ENCODE assay signal across 15 cellular contexts in the genomic region with DNA sequence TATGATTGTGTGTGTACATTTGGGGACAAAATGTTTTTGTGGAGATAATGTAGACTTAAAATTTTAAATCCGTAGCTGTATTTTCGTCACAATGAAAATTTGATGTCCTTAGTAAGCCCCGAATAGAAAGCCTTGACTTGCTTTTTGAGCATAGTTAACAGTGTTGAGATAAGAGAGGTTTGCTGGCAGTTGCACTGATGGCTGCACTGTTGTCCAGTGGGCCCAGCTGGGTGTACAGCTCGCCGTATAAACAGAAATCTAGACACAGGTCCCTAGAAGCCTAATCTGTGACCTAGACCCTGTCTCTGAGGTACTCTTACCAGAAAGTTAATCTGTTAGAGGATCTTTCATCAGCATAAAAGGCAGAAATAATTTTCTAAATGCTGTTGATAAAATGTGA.
DNase-seq lines count a peak whose midpoint lies in the region; ATAC-seq and TF ChIP-seq lines count a peak whose summit lies in the region.
"Had no signal": no experiment of that assay in that cellular context is flagged by ENCODE, and none has a peak within 500 bp of the region (broad histone marks: within the 10 kb centered on the region; RNA-seq: fewer than 3 reads in every experiment).

No MANE protein-coding gene starts in this region.

- H2AFZ ChIP-seq in GM23248 = no peak overlapping the region

- DNase-seq in heart left ventricle (no peak), neural crest cell (ENCODE audit: low read depth, low spot score) (no peak), GM23248 (no peak)
- DNase-seq in natural killer cell treated with Interleukin-12 subunit alpha and Interleukin-12 subunit beta and Interleukin-15 and Interleukin-18, amount 100 ng/mL, for 72 hours (ENCODE audit: low spot score) = no peak
- no peak for DNase-seq in naive thymus-derived CD8-positive, alpha-beta T cell
- DNase-seq: GOT3, KG1, MG63, NCI-H1092 treated with DMSO at 0.1 percent for 48 hours, NCI-H1694, NCI-H69, SHP77 had no signal

- no peak overlapping the region for H3K9ac ChIP-seq in GM23248

- H3K9me3 ChIP-seq in DOHH2 (ENCODE audit: control insufficient read depth, insufficient read depth, low read length) = peaks cover 5% of the 10 kb centered on the region; the same call in 1 of the 2 replicates
- H3K9me3 ChIP-seq in heart left ventricle = peaks cover 0 to 13% (median 0%) of the 10 kb centered on the region in 12 donors
- H3K9me3 ChIP-seq in GM23248 (ENCODE audit: low read depth) = no peaks in the 10 kb centered on the region
- H3K9me3 ChIP-seq: MG63 had no signal

- H3K4me1 ChIP-seq in DOHH2 (ENCODE audit: control insufficient read depth, low read length) (peaks cover 94% of the 10 kb centered on the region), heart left ventricle (peaks cover 0 to 52% (median 22%) of the 10 kb centered on the region in 12 donors), GM23248 (ENCODE audit: insufficient read depth) (no peaks in the 10 kb centered on the region)

- H3K9me3 Mint-ChIP-seq in neural crest cell = peaks cover 9% of the 10 kb centered on the region
- peaks cover 3% of the 10 kb centered on the region for H3K9me3 Mint-ChIP-seq in natural killer cell treated with Interleukin-12 subunit alpha and Interleukin-12 subunit beta and Interleukin-15 and Interleukin-18, amount 100 ng/mL, for 72 hours
- peaks cover 0 to 2% (median 0%) of the 10 kb centered on the region in 9 donors for H3K9me3 Mint-ChIP-seq in naive thymus-derived CD8-positive, alpha-beta T cell

- H3K27ac ChIP-seq in DOHH2 (ENCODE audit: low read depth, low read length) = peak overlapping the region; percentile 96
- H3K27ac ChIP-seq in VCaP = peak overlapping the region; percentile 76
- peak overlapping the region; percentile 5 to 94 (median 78) for H3K27ac ChIP-seq in heart left ventricle
- H3K27ac ChIP-seq in GM23248 = no peak overlapping the region

- intact Hi-C loops in heart left ventricle (cut with DNase I) = loop anchor here in 1 of 10 donors (2.0 kb wide), 1 partner anchor 67 kb away; no protein-coding TSS in a partner anchor

- in situ Hi-C loops in GM23248 (cut with MboI) = no loop called here

- peak overlapping the region; percentile 62 for H3K27ac Mint-ChIP-seq in neural crest cell (ENCODE audit: unreplicated experiment)
- H3K27ac Mint-ChIP-seq in natural killer cell treated with Interleukin-12 subunit alpha and Interleukin-12 subunit beta and Interleukin-15 and Interleukin-18, amount 100 ng/mL, for 72 hours = no peak overlapping the region
- H3K27ac Mint-ChIP-seq in naive thymus-derived CD8-positive, alpha-beta T cell = peak overlapping the region in 1 of 10 donors; percentile 17

- peaks cover 30% of the 10 kb centered on the region for H3K4me1 Mint-ChIP-seq in neural crest cell
- H3K4me1 Mint-ChIP-seq in natural killer cell treated with Interleukin-12 subunit alpha and Interleukin-12 subunit beta and Interleukin-15 and Interleukin-18, amount 100 ng/mL, for 72 hours (ENCODE audit: low read depth in 2 of 2) = no peaks in the 10 kb centered on the region
- peaks cover 0 to 32% (median 2%) of the 10 kb centered on the region in 4 donors for H3K4me1 Mint-ChIP-seq in naive thymus-derived CD8-positive, alpha-beta T cell

- peak; percentile 64 to 68 (median 66) for ATAC-seq in heart left ventricle
- no peak for ATAC-seq in natural killer cell treated with Interleukin-12 subunit alpha and Interleukin-12 subunit beta and Interleukin-15 and Interleukin-18, amount 100 ng/mL, for 72 hours
- no peak for ATAC-seq in naive thymus-derived CD8-positive, alpha-beta T cell
- ATAC-seq: Panc1 had no signal

- H3K36me3 Mint-ChIP-seq in neural crest cell (ENCODE audit: low read depth) = peaks cover 8% of the 10 kb centered on the region
- no peaks in the 10 kb centered on the region for H3K36me3 Mint-ChIP-seq in natural killer cell treated with Interleukin-12 subunit alpha and Interleukin-12 subunit beta and Interleukin-15 and Interleukin-18, amount 100 ng/mL, for 72 hours
- peaks cover 0 to 22% (median 10%) of the 10 kb centered on the region in 3 donors for H3K36me3 Mint-ChIP-seq in naive thymus-derived CD8-positive, alpha-beta T cell

- peaks cover 40% of the 10 kb centered on the region for H3F3A ChIP-seq in DOHH2 (ENCODE audit: control insufficient read depth, insufficient read depth)
- no peaks in the 10 kb centered on the region for H3F3A ChIP-seq in GM23248 (ENCODE audit: insufficient read depth)

- TF ChIP-seq POLR2A in heart left ventricle (IDR thresholded peaks at IDR 0.05) = no peak

- no peaks in the 10 kb centered on the region for H3K9me2 ChIP-seq in DOHH2 (replicated peaks; ENCODE audit: control insufficient read depth, low read length)
- no peaks in the 10 kb centered on the region for H3K9me2 ChIP-seq in GM23248 (ENCODE audit: insufficient read depth)

- peaks cover 75% of the 10 kb centered on the region for H3K79me2 ChIP-seq in DOHH2 (ENCODE audit: control insufficient read depth, low read length)
- H3K79me2 ChIP-seq in GM23248 (ENCODE audit: insufficient read depth) = no peaks in the 10 kb centered on the region

- POLR2A ChIA-PET in naive thymus-derived CD8-positive, alpha-beta T cell (lab: Charles Lee) = no interaction called here

- TF ChIP-seq CTCF in DOHH2 (IDR thresholded peaks at IDR 0.05; ENCODE audit: low read depth, low read length, poor library complexity, severe bottlenecking) (no peak), VCaP (conservative IDR thresholded peaks at IDR 0.05) (no peak), heart left ventricle (IDR thresholded peaks at IDR 0.05) (no peak), neural crest cell (conservative IDR thresholded peaks at IDR 0.05) (no peak)

- peak overlapping the region; percentile 76 for H3K4me2 ChIP-seq in DOHH2 (ENCODE audit: low read length)
- H3K4me2 ChIP-seq in GM23248 (ENCODE audit: unreplicated experiment) = no peak overlapping the region

- H4K20me1 ChIP-seq in DOHH2 (ENCODE audit: control insufficient read depth, insufficient read depth, low read depth, low read length) (no peaks in the 10 kb centered on the region), GM23248 (ENCODE audit: insufficient read depth) (no peaks in the 10 kb centered on the region; the same call in 1 of the 2 replicates)

- no peaks in the 10 kb centered on the region for H3K27me3 ChIP-seq in DOHH2 (ENCODE audit: control insufficient read depth, low read length)
- H3K27me3 ChIP-seq in heart left ventricle = no peaks in the 10 kb centered on the region
- no peaks in the 10 kb centered on the region for H3K27me3 ChIP-seq in GM23248 (replicated peaks; ENCODE audit: insufficient read depth)
- H3K27me3 ChIP-seq: MG63 had no signal

- 22 to 37% (median 33%) methylated on average over 5 of the region's 5 CpGs for WGBS in heart left ventricle, 4 donors
- 61 to 68% methylated on average over 5 of the region's 5 CpGs for WGBS in GM23248 (ENCODE audit: low coverage in 1 of 2, low lambda C conversion rate in 2 of 2, missing lambda C conversion rate in 2 of 2), 2 experiments

- H3K36me3 ChIP-seq in DOHH2 (ENCODE audit: control insufficient read depth, low read length) = peaks cover 59% of the 10 kb centered on the region
- H3K36me3 ChIP-seq in heart left ventricle = no peaks in the 10 kb centered on the region
- H3K36me3 ChIP-seq in GM23248 (ENCODE audit: low read depth) = no peaks in the 10 kb centered on the region

- H3K4me3 ChIP-seq in DOHH2 (ENCODE audit: low read length) (peak overlapping the region; percentile 75), heart left ventricle (no peak overlapping the region), GM23248 (no peak overlapping the region)
- H3K4me3 ChIP-seq: MG63 had no signal

- no peaks in the 10 kb centered on the region for H3K27me3 Mint-ChIP-seq in neural crest cell (ENCODE audit: low read depth)
- peaks cover 13 to 16% of the 10 kb centered on the region in 2 donors for H3K27me3 Mint-ChIP-seq in natural killer cell treated with Interleukin-12 subunit alpha and Interleukin-12 subunit beta and Interleukin-15 and Interleukin-18, amount 100 ng/mL, for 72 hours
- H3K27me3 Mint-ChIP-seq in naive thymus-derived CD8-positive, alpha-beta T cell = peaks cover 0 to 17% (median 5%) of the 10 kb centered on the region in 5 donors

- no peak overlapping the region for H3K4me3 Mint-ChIP-seq in neural crest cell
- no peak overlapping the region for H3K4me3 Mint-ChIP-seq in natural killer cell treated with Interleukin-12 subunit alpha and Interleukin-12 subunit beta and Interleukin-15 and Interleukin-18, amount 100 ng/mL, for 72 hours
- H3K4me3 Mint-ChIP-seq in naive thymus-derived CD8-positive, alpha-beta T cell = no peak overlapping the region

Comparison
In these comparisons a context has a peak if more than half of its experiments do, and no peak if none do; other contexts are left out.
1. ATAC-seq: peak in heart left ventricle (4 of 4); none in natural killer cell treated with Interleukin-12 subunit alpha and Interleukin-12 subunit beta and Interleukin-15 and Interleukin-18, amount 100 ng/mL, for 72 hours (0 of 2) and naive thymus-derived CD8-positive, alpha-beta T cell (0 of 2).